1 cellular context compared by ENCODE assay signal in genomic region chr17:57044976-57045867, GRCh38.
TF ChIP-seq lines count a peak whose summit lies in the region.

No MANE protein-coding gene starts in this region.

TF ChIP-seq in liver, 16 proteins besides CTCF, POLR2A, EP300 and RAD21 (continued from another document):
- TF ChIP-seq EGR1 (IDR thresholded peaks at IDR 0.05; ENCODE audit: low read depth in 2 of 2) (no peak), REST (IDR thresholded peaks at IDR 0.05) (no peak), JUND (IDR thresholded peaks at IDR 0.05) (no peak), TAF1 (conservative IDR thresholded peaks at IDR 0.05) (no peak), SP1 (IDR thresholded peaks at IDR 0.05) (no peak), HNF4A (conservative IDR thresholded peaks at IDR 0.05) (no peak), FOXA2 (IDR thresholded peaks at IDR 0.05) (no peak), RXRA (IDR thresholded peaks at IDR 0.05) (no peak)
TF ChIP-seq in liver: peak in this region for 0.
